8 cellular contexts compared by ENCODE assay signal in the genomic region with DNA sequence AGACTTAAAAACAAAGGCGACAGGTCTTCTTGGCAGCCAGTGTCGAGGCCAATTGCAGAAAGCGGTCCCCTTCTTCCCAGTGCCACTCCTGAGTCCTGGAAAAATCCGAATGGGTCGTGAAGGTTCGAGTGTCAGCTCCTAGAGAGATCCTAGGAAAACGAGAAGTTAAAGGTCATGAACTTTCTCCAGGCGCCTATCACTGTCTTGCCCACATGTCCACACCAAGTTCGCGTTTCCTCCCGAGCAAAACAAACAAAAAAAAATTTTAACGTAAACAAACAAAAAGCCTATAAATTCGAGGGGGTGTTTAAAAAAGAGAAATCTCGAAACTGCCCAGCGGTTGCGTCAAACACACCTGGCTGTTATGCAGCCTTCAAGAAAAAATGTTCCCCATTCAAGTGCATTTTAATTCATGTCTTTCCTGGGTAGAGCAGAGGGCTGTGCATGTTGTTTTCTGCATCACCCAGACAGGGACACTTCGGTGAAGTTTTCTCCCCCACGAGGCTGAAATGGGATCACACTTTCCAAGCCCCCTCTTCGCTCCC. TPM values are rescaled to one million over a fixed set of nuclear protein-coding genes. Genes with fewer than 3 reads are reported as not detected.
DNase-seq lines count a peak whose midpoint lies in the region; ATAC-seq and TF ChIP-seq lines count a peak whose summit lies in the region.

No MANE protein-coding gene starts in this region.

- no peaks in the 10 kb centered on the region for H3K27me3 ChIP-seq in osteoblast (ENCODE audit: insufficient read depth, low read length)

- H3K4me3 ChIP-seq in osteoblast (ENCODE audit: insufficient read depth, low read length) = peak overlapping the region; percentile 79

- intact Hi-C loops in activated CD4-positive, alpha-beta T cell treated with anti-CD3 and anti-CD28 coated beads, Interleukin-2, amount 10 ng/mL, durations not matched to agents 24 days and 14 days (cut with micrococcal nuclease) = loop anchor here (5.0 to 10.0 kb wide), 6 partner anchors 120 to 1625 kb away; a partner anchor contains a TSS

- peaks cover 28% of the 10 kb centered on the region for H3K4me1 Mint-ChIP-seq in activated CD4-positive, alpha-beta T cell treated with anti-CD3 and anti-CD28 coated beads, Interleukin-2, amount 10 ng/mL, durations not matched to agents 24 days and 14 days
- peaks cover 5 to 14% of the 10 kb centered on the region in 2 donors for H3K4me1 Mint-ChIP-seq in effector memory CD8-positive, alpha-beta T cell (ENCODE audit: low read depth in 2 of 2)

- TF ChIP-seq CTCF in osteoblast (IDR thresholded peaks at IDR 0.05; ENCODE audit: extremely low read depth, low read depth, low read length) = no peak

- peaks cover 39% of the 10 kb centered on the region for H3K4me1 ChIP-seq in osteoblast (ENCODE audit: insufficient read depth, low read length)

- no peaks in the 10 kb centered on the region for H3K9me3 ChIP-seq in osteoblast (ENCODE audit: low read depth, low read length)

- peaks cover 63% of the 10 kb centered on the region for H3K79me2 ChIP-seq in osteoblast (ENCODE audit: insufficient read depth, low read length)

- peaks cover 19% of the 10 kb centered on the region for H4K20me1 ChIP-seq in osteoblast (ENCODE audit: insufficient read depth, low read length)

- H3K36me3 ChIP-seq in osteoblast (ENCODE audit: insufficient read depth, low read length) = no peaks in the 10 kb centered on the region

- H2AFZ ChIP-seq in osteoblast (ENCODE audit: low read length) = no peak overlapping the region

- peaks cover 17% of the 10 kb centered on the region for H3K36me3 Mint-ChIP-seq in activated CD4-positive, alpha-beta T cell treated with anti-CD3 and anti-CD28 coated beads, Interleukin-2, amount 10 ng/mL, durations not matched to agents 24 days and 14 days (ENCODE audit: low read depth)
- H3K36me3 Mint-ChIP-seq in effector memory CD8-positive, alpha-beta T cell (ENCODE audit: insufficient read depth) = peaks cover 10% of the 10 kb centered on the region

- H3K27me3 Mint-ChIP-seq in activated CD4-positive, alpha-beta T cell treated with anti-CD3 and anti-CD28 coated beads, Interleukin-2, amount 10 ng/mL, durations not matched to agents 24 days and 14 days = no peaks in the 10 kb centered on the region
- H3K27me3 Mint-ChIP-seq in effector memory CD8-positive, alpha-beta T cell = no peaks in the 10 kb centered on the region

- ATAC-seq in effector memory CD8-positive, alpha-beta T cell (replicated peaks) = no peak

- H3K4me3 Mint-ChIP-seq in activated CD4-positive, alpha-beta T cell treated with anti-CD3 and anti-CD28 coated beads, Interleukin-2, amount 10 ng/mL, durations not matched to agents 24 days and 14 days = peak overlapping the region; percentile 90
- H3K4me3 Mint-ChIP-seq in effector memory CD8-positive, alpha-beta T cell = peak overlapping the region; percentile 88 to 92

- H3K9me3 Mint-ChIP-seq in activated CD4-positive, alpha-beta T cell treated with anti-CD3 and anti-CD28 coated beads, Interleukin-2, amount 10 ng/mL, durations not matched to agents 24 days and 14 days = no peaks in the 10 kb centered on the region
- no peaks in the 10 kb centered on the region for H3K9me3 Mint-ChIP-seq in effector memory CD8-positive, alpha-beta T cell

- peak overlapping the region; percentile 84 for H3K27ac Mint-ChIP-seq in activated CD4-positive, alpha-beta T cell treated with anti-CD3 and anti-CD28 coated beads, Interleukin-2, amount 10 ng/mL, durations not matched to agents 24 days and 14 days
- peak overlapping the region; percentile 84 to 91 for H3K27ac Mint-ChIP-seq in effector memory CD8-positive, alpha-beta T cell

- no peak for DNase-seq in activated CD4-positive, alpha-beta T cell treated with anti-CD3 and anti-CD28 coated beads, Interleukin-2, amount 10 ng/mL, durations not matched to agents 24 days and 14 days
- DNase-seq in activated CD4-positive, alpha-beta T cell treated with anti-CD3 and anti-CD28 coated beads for 1 hour = no peak
- DNase-seq in NAMALWA (ENCODE audit: low spot score) = peak; percentile 44
- DNase-seq in effector memory CD8-positive, alpha-beta T cell = peak in 1 of 3 experiments; percentile 3
- DNase-seq in osteoblast (ENCODE audit: insufficient read length, low spot score, missing footprints) = peak; percentile 65
- no peak for DNase-seq in NCI-H510A (lab: John Stamatoyannopoulos, UW)
- DNase-seq in glomerular visceral epithelial cell (ENCODE audit: extremely low spot score) = no peak
- DNase-seq in NCI-H1092 treated with DMSO at 0.1 percent for 48 hours (lab: John Stamatoyannopoulos, UW) = no peak

- peak overlapping the region; percentile 81 for H3K27ac ChIP-seq in osteoblast (ENCODE audit: low read depth, low read length)

- H3K4me2 ChIP-seq in osteoblast (ENCODE audit: insufficient read depth, low read length) = peak overlapping the region; percentile 94

RNA-seq across cellular contexts. Expression of a gene that starts 1.5 kb away (rescaled TPM):
- total RNA-seq in activated CD4-positive, alpha-beta T cell treated with anti-CD3 and anti-CD28 coated beads, Interleukin-2, amount 10 ng/mL, durations not matched to agents 24 days and 14 days = 46.7 and 56.6 TPM in 2 replicates
- total RNA-seq in osteoblast = 140 and 165 TPM in 2 replicates

Comparison
In these comparisons a context has a peak if more than half of its experiments do, and no peak if none do; other contexts are left out.
1. DNase-seq: peak in NAMALWA (single experiment) and osteoblast (single experiment); none in activated CD4-positive, alpha-beta T cell treated with anti-CD3 and anti-CD28 coated beads, Interleukin-2, amount 10 ng/mL, durations not matched to agents 24 days and 14 days (single experiment), activated CD4-positive, alpha-beta T cell treated with anti-CD3 and anti-CD28 coated beads for 1 hour (single experiment), NCI-H510A (single experiment), glomerular visceral epithelial cell (single experiment) and NCI-H1092 treated with DMSO at 0.1 percent for 48 hours (single experiment).